In genomic region chr5:87122171-87122977, GRCh38 we compare ENCODE assay signal across 12 cellular contexts.
A peak's percentile ranks its signal among the peaks of the same experiment; 100 is the strongest.
DNase-seq lines count a peak whose midpoint lies in the region; ATAC-seq and TF ChIP-seq lines count a peak whose summit lies in the region.
"Had no signal": no experiment of that assay in that cellular context is flagged by ENCODE, and none has a peak within 500 bp of the region (broad histone marks: within the 10 kb centered on the region; RNA-seq: fewer than 3 reads in every experiment).

No MANE protein-coding gene starts in this region.

- H3K4me1 Mint-ChIP-seq in activated CD4-positive, alpha-beta memory T cell treated with anti-CD3 and anti-CD28 coated beads, Interleukin-2, amount 10 ng/mL, durations not matched to agents 7 days and 5 days, result peaks cover 59% of the 10 kb centered on the region
- H3K4me1 Mint-ChIP-seq in endodermal cell, result no peaks in the 10 kb centered on the region

- H3K4me3 Mint-ChIP-seq in activated CD4-positive, alpha-beta memory T cell treated with anti-CD3 and anti-CD28 coated beads, Interleukin-2, amount 10 ng/mL, durations not matched to agents 7 days and 5 days, result peak overlapping the region; percentile 44
- no peak overlapping the region for H3K4me3 Mint-ChIP-seq in endodermal cell
- H3K4me3 Mint-ChIP-seq: neural crest cell had no signal

- no peak overlapping the region for H3K14ac ChIP-seq in mesenchymal stem cell (ENCODE audit: low read length in 2 of 2)

- H3K79me1 ChIP-seq in mesenchymal stem cell (replicated peaks; ENCODE audit: low read length, poor library complexity, severe bottlenecking), result no peaks in the 10 kb centered on the region

- no peak overlapping the region for H2AFZ ChIP-seq in mesenchymal stem cell (ENCODE audit: low read depth, low read length)

- H3K27ac ChIP-seq in BLaER1 treated with 17β-estradiol and CSF1 and Interleukin-3, amounts not matched to agents 10 nM and 100 nM, result no peak overlapping the region; a peak in 1 of 22 replicates
- H3K27ac ChIP-seq in mesenchymal stem cell (ENCODE audit: low read length, poor library complexity, severe bottlenecking), result peak overlapping the region; percentile 10
- H3K27ac ChIP-seq in endodermal cell (ENCODE audit: low read depth, low read length), result no peak overlapping the region
- H3K27ac ChIP-seq: thyroid gland had no signal

- POLR2A ChIA-PET in activated CD4-positive, alpha-beta memory T cell treated with anti-CD3 and anti-CD28 coated beads, Interleukin-2, amount 10 ng/mL, durations not matched to agents 7 days and 5 days (lab: Charles Lee), result interaction anchor here (1.2 to 2.4 kb wide), 3 partner anchors 33 to 47 kb away, joined by 4 to 12 read pairs (median 7); no protein-coding TSS in a partner anchor

- peak overlapping the region; percentile 17 to 73 (median 47); a peak in 21 of 22 replicates for H3K4me2 ChIP-seq in BLaER1 treated with 17β-estradiol and CSF1 and Interleukin-3, amounts not matched to agents 10 nM and 100 nM
- H3K4me2 ChIP-seq in mesenchymal stem cell (ENCODE audit: low read length, poor library complexity, severe bottlenecking), result no peak overlapping the region

- peak overlapping the region; percentile 33 for H2BK5ac ChIP-seq in mesenchymal stem cell (ENCODE audit: low read depth, low read length, poor library complexity, severe bottlenecking)

- 94% methylated on average over 3 of the region's 4 CpGs for WGBS in mesenchymal stem cell
- WGBS in endodermal cell (ENCODE audit: insufficient coverage in 1 of 2, insufficient read length in 1 of 2), 2 experiments, result 90 to 100% methylated on average over 3 of the region's 4 CpGs

- peak overlapping the region in 1 of 2 experiments; percentile 40 for H3K4ac ChIP-seq in mesenchymal stem cell (ENCODE audit: low read depth in 1 of 2, low read length in 2 of 2)

- CTCF ChIA-PET in activated CD4-positive, alpha-beta memory T cell treated with anti-CD3 and anti-CD28 coated beads, Interleukin-2, amount 10 ng/mL, durations not matched to agents 7 days and 5 days (lab: Charles Lee), result no interaction called here

- no peaks in the 10 kb centered on the region for H4K20me1 ChIP-seq in BLaER1 treated with 17β-estradiol and CSF1 and Interleukin-3, amounts not matched to agents 10 nM and 100 nM

- no peak for DNase-seq in activated CD4-positive, alpha-beta memory T cell treated with anti-CD3 and anti-CD28 coated beads, Interleukin-2, amount 10 ng/mL, durations not matched to agents 7 days and 5 days
- peak; percentile 16 for DNase-seq in mesenchymal stem cell
- no peak for DNase-seq in endodermal cell
- no peak for DNase-seq in D341Med (ENCODE audit: low spot score)
- DNase-seq in EL, result no peak
- DNase-seq: stimulated activated CD4-positive, alpha-beta T cell treated with anti-CD3 and anti-CD28 coated beads, Interleukin-1b, Interleukin-23, amount 100 ng/mL, for 48 hours; thyroid gland had no signal

- H3K9ac ChIP-seq in BLaER1 treated with 17β-estradiol and CSF1 and Interleukin-3, amounts not matched to agents 10 nM and 100 nM, result no peak overlapping the region
- H3K9ac ChIP-seq in mesenchymal stem cell (ENCODE audit: low read length), result no peak overlapping the region
- H3K9ac ChIP-seq in endodermal cell (ENCODE audit: extremely low read depth, low read length, poor library complexity, severe bottlenecking), result no peak overlapping the region

- peak overlapping the region; percentile 19 to 46 for H3K18ac ChIP-seq in mesenchymal stem cell (ENCODE audit: low read depth in 1 of 2, low read length in 2 of 2)

- no peaks in the 10 kb centered on the region for H3K27me3 ChIP-seq in BLaER1 treated with 17β-estradiol and CSF1 and Interleukin-3, amounts not matched to agents 10 nM and 100 nM
- H3K27me3 ChIP-seq in mesenchymal stem cell (ENCODE audit: control insufficient read depth in 1 of 2, insufficient read depth in 1 of 2, low read length in 2 of 2) (no peaks in the 10 kb centered on the region), endodermal cell (ENCODE audit: control insufficient read depth, insufficient read depth, low read length, poor library complexity, severe bottlenecking) (no peaks in the 10 kb centered on the region)
- H3K27me3 ChIP-seq: thyroid gland had no signal

- TF ChIP-seq CTCF in endodermal cell (conservative IDR thresholded peaks at IDR 0.05), result no peak

- no peak overlapping the region for H2BK120ac ChIP-seq in mesenchymal stem cell (ENCODE audit: low read depth, low read length)

- H3K23ac ChIP-seq in mesenchymal stem cell (ENCODE audit: low read length in 2 of 2), result no peak overlapping the region

- no peak overlapping the region for H4K91ac ChIP-seq in mesenchymal stem cell (ENCODE audit: low read length)

- H3K4me1 ChIP-seq in BLaER1 treated with 17β-estradiol and CSF1 and Interleukin-3, amounts not matched to agents 10 nM and 100 nM, result peaks cover 23 to 43% (median 31%) of the 10 kb centered on the region in 10 experiments
- H3K4me1 ChIP-seq in mesenchymal stem cell (ENCODE audit: control insufficient read depth, insufficient read depth, low read depth, low read length) (peaks cover 2% of the 10 kb centered on the region), endodermal cell (ENCODE audit: control insufficient read depth, insufficient read depth, low read length) (no peaks in the 10 kb centered on the region)

- H4K8ac ChIP-seq in mesenchymal stem cell (ENCODE audit: low read length), result peak overlapping the region; percentile 4

- no peaks in the 10 kb centered on the region for H3K27me3 Mint-ChIP-seq in activated CD4-positive, alpha-beta memory T cell treated with anti-CD3 and anti-CD28 coated beads, Interleukin-2, amount 10 ng/mL, durations not matched to agents 7 days and 5 days
- no peaks in the 10 kb centered on the region for H3K27me3 Mint-ChIP-seq in endodermal cell (ENCODE audit: insufficient read depth)

- H2AK5ac ChIP-seq in mesenchymal stem cell (ENCODE audit: low read length, severe bottlenecking), result no peak overlapping the region

- H2BK12ac ChIP-seq in mesenchymal stem cell (ENCODE audit: low read length in 2 of 2), result peak overlapping the region; percentile 14 to 21

- H3K27ac Mint-ChIP-seq in activated CD4-positive, alpha-beta memory T cell treated with anti-CD3 and anti-CD28 coated beads, Interleukin-2, amount 10 ng/mL, durations not matched to agents 7 days and 5 days, result peak overlapping the region; percentile 90
- H3K27ac Mint-ChIP-seq in endodermal cell, result no peak overlapping the region

- H3K9me3 Mint-ChIP-seq in activated CD4-positive, alpha-beta memory T cell treated with anti-CD3 and anti-CD28 coated beads, Interleukin-2, amount 10 ng/mL, durations not matched to agents 7 days and 5 days, result no peaks in the 10 kb centered on the region
- H3K9me3 Mint-ChIP-seq in endodermal cell, result no peaks in the 10 kb centered on the region
- H3K9me3 Mint-ChIP-seq: neural crest cell had no signal

- no peak overlapping the region for H2BK15ac ChIP-seq in mesenchymal stem cell (ENCODE audit: low read depth, poor library complexity, severe bottlenecking)

- peaks cover 0 to 20% (median 6%) of the 10 kb centered on the region in 11 experiments; a peak in 7 of 22 replicates for H3K9me3 ChIP-seq in BLaER1 treated with 17β-estradiol and CSF1 and Interleukin-3, amounts not matched to agents 10 nM and 100 nM (replicated peaks in 1 of 11)
- no peaks in the 10 kb centered on the region for H3K9me3 ChIP-seq in mesenchymal stem cell (ENCODE audit: control insufficient read depth, low read length)
- H3K9me3 ChIP-seq in endodermal cell (ENCODE audit: control insufficient read depth, low read length), result no peaks in the 10 kb centered on the region
- H3K9me3 ChIP-seq: thyroid gland had no signal

- H3K36me3 Mint-ChIP-seq in activated CD4-positive, alpha-beta memory T cell treated with anti-CD3 and anti-CD28 coated beads, Interleukin-2, amount 10 ng/mL, durations not matched to agents 7 days and 5 days (ENCODE audit: low read depth), result peaks cover 7% of the 10 kb centered on the region
- H3K36me3 Mint-ChIP-seq in endodermal cell (ENCODE audit: low read depth), result no peaks in the 10 kb centered on the region

- no peaks in the 10 kb centered on the region for H3K36me3 ChIP-seq in BLaER1 treated with 17β-estradiol and CSF1 and Interleukin-3, amounts not matched to agents 10 nM and 100 nM
- H3K36me3 ChIP-seq in mesenchymal stem cell (ENCODE audit: control insufficient read depth in 1 of 2, insufficient read depth in 2 of 2, low read depth in 1 of 2, low read length in 2 of 2) (no peaks in the 10 kb centered on the region), endodermal cell (ENCODE audit: control insufficient read depth, insufficient read depth, low read length) (no peaks in the 10 kb centered on the region)
- H3K36me3 ChIP-seq: thyroid gland had no signal

- ATAC-seq in HG02798 (IDR thresholded peaks at IDR 0.05; ENCODE audit: poor library complexity, unreplicated experiment) (peak; percentile 17), GM19351 (IDR thresholded peaks at IDR 0.05; ENCODE audit: unreplicated experiment) (no peak)

- no peak overlapping the region for H3K4me3 ChIP-seq in BLaER1 treated with 17β-estradiol and CSF1 and Interleukin-3, amounts not matched to agents 10 nM and 100 nM
- H3K4me3 ChIP-seq in mesenchymal stem cell (ENCODE audit: insufficient read depth in 1 of 2, low read depth in 1 of 2, low read length in 2 of 2) (no peak overlapping the region), endodermal cell (ENCODE audit: low read length) (no peak overlapping the region)
- H3K4me3 ChIP-seq: coronary artery, thyroid gland had no signal
